Comparison of ENCODE assay signal across 14 cellular contexts in genomic region chr10:29836396-29836795, GRCh38.
DNase-seq lines count a peak whose midpoint lies in the region; TF ChIP-seq lines count a peak whose summit lies in the region.
"Had no signal": no experiment of that assay in that cellular context is flagged by ENCODE, and none has a peak within 500 bp of the region (broad histone marks: within the 10 kb centered on the region; RNA-seq: fewer than 3 reads in every experiment).

No MANE protein-coding gene starts in this region.

- no peak for TF ChIP-seq CTCF in esophagus muscularis mucosa (IDR thresholded peaks at IDR 0.05)

- no peaks in the 10 kb centered on the region for H3K36me3 ChIP-seq in esophagus muscularis mucosa
- H3K36me3 ChIP-seq in muscle layer of colon (ENCODE audit: insufficient read depth, low read length), result no peaks in the 10 kb centered on the region
- H3K36me3 ChIP-seq in stomach smooth muscle (ENCODE audit: control insufficient read depth in 2 of 2, insufficient read depth in 2 of 2, low read length in 2 of 2), result no peaks in the 10 kb centered on the region

- H3K27me3 ChIP-seq in esophagus muscularis mucosa (no peaks in the 10 kb centered on the region), muscle layer of colon (ENCODE audit: control insufficient read depth in 1 of 2, insufficient read depth in 2 of 2, low read length in 2 of 2) (no peaks in the 10 kb centered on the region), stomach smooth muscle (ENCODE audit: control insufficient read depth in 1 of 2, insufficient read depth in 2 of 2, low read length in 2 of 2) (no peaks in the 10 kb centered on the region)

- DNase-seq in DMS53 (lab: John Stamatoyannopoulos, UW) (peak; percentile 6), DMS53 treated with DMSO at 0.1 percent for 48 hours (lab: John Stamatoyannopoulos, UW; ENCODE audit: unreplicated experiment) (no peak), esophagus muscularis mucosa (ENCODE audit: extremely low spot score) (no peak), NCI-H510A (lab: John Stamatoyannopoulos, UW) (no peak), inferior parietal cortex (ENCODE audit: extremely low spot score) (no peak), superior temporal gyrus (ENCODE audit: extremely low spot score) (no peak)
- DNase-seq: CD8-positive, alpha-beta T cell; COR-L47; DMS153; GF-D8; GM23248 had no signal

- H3K4me1 ChIP-seq in esophagus muscularis mucosa (peaks cover 32 to 60% (median 50%) of the 10 kb centered on the region in 4 donors), muscle layer of colon (ENCODE audit: insufficient read depth, low read length) (peaks cover 61% of the 10 kb centered on the region), stomach smooth muscle (ENCODE audit: control insufficient read depth, insufficient read depth, low read length) (peaks cover 49% of the 10 kb centered on the region)

- intact Hi-C loops in esophagus muscularis mucosa (cut with DNase I), result no loop called here

- H3K9ac ChIP-seq in muscle layer of colon (ENCODE audit: low read length), result no peak overlapping the region
- H3K9ac ChIP-seq in stomach smooth muscle (ENCODE audit: low read length in 2 of 2), result no peak overlapping the region
- H3K9ac ChIP-seq: GM23248 had no signal

- H3K9me3 ChIP-seq in esophagus muscularis mucosa, result no peaks in the 10 kb centered on the region
- no peaks in the 10 kb centered on the region for H3K9me3 ChIP-seq in muscle layer of colon (ENCODE audit: low read length)
- no peaks in the 10 kb centered on the region for H3K9me3 ChIP-seq in stomach smooth muscle (ENCODE audit: control insufficient read depth in 2 of 2, low read length in 2 of 2)

- H3K27ac ChIP-seq in esophagus muscularis mucosa (replicated peaks in 1 of 4) (peak overlapping the region; percentile 86 to 96 (median 90)), muscle layer of colon (ENCODE audit: low read depth, low read length) (peak overlapping the region; percentile 92), stomach smooth muscle (ENCODE audit: low read length) (peak overlapping the region; percentile 100)
- H3K27ac ChIP-seq: 22Rv1, GM23248 had no signal

- TF ChIP-seq POLR2A in esophagus muscularis mucosa (IDR thresholded peaks at IDR 0.05; ENCODE audit: low read depth), result no peak

- WGBS in esophagus muscularis mucosa, result 96% methylated on average over 4 of the region's 4 CpGs

- H3K4me3 ChIP-seq in esophagus muscularis mucosa (no peak overlapping the region), muscle layer of colon (ENCODE audit: low read depth in 1 of 2, low read length in 2 of 2) (no peak overlapping the region), stomach smooth muscle (ENCODE audit: low read length in 2 of 2) (no peak overlapping the region)
- H3K4me3 ChIP-seq: GM23248 had no signal

- no peak for TF ChIP-seq EP300 in esophagus muscularis mucosa (IDR thresholded peaks at IDR 0.05)
